8 cellular contexts compared by ENCODE assay signal in the genomic region with DNA sequence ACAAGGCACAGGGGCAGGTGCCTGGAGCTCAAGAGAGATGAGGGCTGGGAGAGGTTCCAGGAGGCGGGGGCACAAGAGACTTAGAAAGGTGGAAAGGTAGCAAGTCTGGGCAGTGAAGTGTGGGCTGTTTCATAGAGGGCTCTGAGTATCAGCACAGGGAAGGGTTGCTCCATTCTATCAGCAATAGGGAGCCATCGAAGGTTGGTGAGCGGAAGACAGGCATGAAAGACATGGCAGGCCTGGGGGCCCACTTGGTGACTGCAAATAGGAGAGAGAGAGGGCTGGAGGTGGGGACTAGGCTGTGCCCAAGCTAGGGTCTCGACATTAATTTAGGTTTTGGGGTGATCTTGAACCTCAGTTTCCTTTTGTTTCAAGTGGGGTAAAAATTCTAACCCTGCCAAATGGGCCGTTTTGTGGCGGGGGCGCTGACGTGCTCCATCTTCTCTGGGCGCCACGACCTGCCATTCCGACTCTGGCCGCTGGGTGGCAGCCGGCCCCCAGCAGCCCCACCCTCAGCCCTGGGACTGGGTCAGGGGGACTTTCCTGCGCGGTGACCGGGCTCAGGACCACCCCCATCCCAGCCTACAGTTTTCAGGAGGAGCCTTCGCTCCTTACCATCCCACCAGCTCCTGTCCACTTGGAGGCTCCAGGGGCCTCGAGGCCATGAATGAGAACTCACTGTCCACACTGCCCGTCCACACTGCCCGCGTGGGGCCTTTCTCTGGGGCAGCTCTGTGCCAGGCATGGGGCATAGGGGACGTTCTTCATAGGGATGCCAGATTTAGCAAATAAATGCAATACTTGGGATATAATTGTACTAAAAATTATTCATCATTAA. TPM values are rescaled to one million over a fixed set of nuclear protein-coding genes. Genes with fewer than 3 reads are reported as not detected.
DNase-seq lines count a peak whose midpoint lies in the region; ATAC-seq, FAIRE-seq and TF ChIP-seq lines count a peak whose summit lies in the region.

No MANE protein-coding gene starts in this region.

- H3K36me3 Mint-ChIP-seq in activated naive CD4-positive, alpha-beta T cell treated with anti-CD3 and anti-CD28 coated beads, Interleukin-2, amount 10 ng/mL, durations not matched to agents 7 days and 5 days, result no peaks in the 10 kb centered on the region

- in situ Hi-C loops in gastrocnemius medialis (cut with MboI; ENCODE audit: low sequenced_read_pairs in 4 of 4), result loop anchor here in 2 of 4 donors (10.0 kb wide), 2 partner anchors 279 to 359 kb away; no protein-coding TSS in a partner anchor

- peak; percentile 55 for DNase-seq in A673 (ENCODE audit: low spot score)
- peak; percentile 38 for DNase-seq in GM18507 (ENCODE audit: extremely low spot score, insufficient read length, low read depth)
- DNase-seq in SJCRH30, result peak; percentile 24 to 45
- peak; percentile 64 for DNase-seq in activated naive CD4-positive, alpha-beta T cell treated with anti-CD3 and anti-CD28 coated beads, Interleukin-2, amount 10 ng/mL, durations not matched to agents 7 days and 5 days
- no peak for DNase-seq in right atrium auricular region (ENCODE audit: low spot score)
- no peak for DNase-seq in gastrocnemius medialis
- no peak for DNase-seq in cerebellar nuclear complex (lab: John Stamatoyannopoulos, UW)

- H3K27ac ChIP-seq in A673 (ENCODE audit: low read depth, low read length, poor library complexity, severe bottlenecking) (no peak overlapping the region), SJCRH30 (no peak overlapping the region), right atrium auricular region (no peak overlapping the region), gastrocnemius medialis (no peak overlapping the region)

- H3K9me3 ChIP-seq in A673 (ENCODE audit: low read depth, low read length, poor library complexity, severe bottlenecking), result no peaks in the 10 kb centered on the region
- H3K9me3 ChIP-seq in SJCRH30 (replicated peaks), result no peaks in the 10 kb centered on the region
- no peaks in the 10 kb centered on the region for H3K9me3 ChIP-seq in right atrium auricular region
- H3K9me3 ChIP-seq in gastrocnemius medialis, result no peaks in the 10 kb centered on the region

- peaks cover 15% of the 10 kb centered on the region for H3K27me3 Mint-ChIP-seq in activated naive CD4-positive, alpha-beta T cell treated with anti-CD3 and anti-CD28 coated beads, Interleukin-2, amount 10 ng/mL, durations not matched to agents 7 days and 5 days

- H3K4me3 Mint-ChIP-seq in activated naive CD4-positive, alpha-beta T cell treated with anti-CD3 and anti-CD28 coated beads, Interleukin-2, amount 10 ng/mL, durations not matched to agents 7 days and 5 days, result no peak overlapping the region

- BruUV-seq in A673 (replicated peaks; lab: Mats Ljungman, UMichigan), result no TSS peak

- no peaks in the 10 kb centered on the region for H3K36me3 ChIP-seq in A673 (ENCODE audit: insufficient read depth, low read length, poor library complexity, severe bottlenecking)
- H3K36me3 ChIP-seq in SJCRH30, result no peaks in the 10 kb centered on the region
- no peaks in the 10 kb centered on the region for H3K36me3 ChIP-seq in right atrium auricular region
- H3K36me3 ChIP-seq in gastrocnemius medialis, result no peaks in the 10 kb centered on the region

- H3K4me3 ChIP-seq in A673 (ENCODE audit: low read depth, low read length, poor library complexity, severe bottlenecking) (no peak overlapping the region), SJCRH30 (no peak overlapping the region), right atrium auricular region (no peak overlapping the region), gastrocnemius medialis (no peak overlapping the region)

- peaks cover 7% of the 10 kb centered on the region for H3K4me1 ChIP-seq in A673 (ENCODE audit: insufficient read depth, low read length, poor library complexity, severe bottlenecking)
- H3K4me1 ChIP-seq in SJCRH30, result no peaks in the 10 kb centered on the region
- H3K4me1 ChIP-seq in right atrium auricular region, result no peaks in the 10 kb centered on the region
- no peaks in the 10 kb centered on the region for H3K4me1 ChIP-seq in gastrocnemius medialis

- H3K27me3 ChIP-seq in A673 (replicated peaks; ENCODE audit: insufficient read depth, low read depth, low read length, poor library complexity) (no peaks in the 10 kb centered on the region), SJCRH30 (no peaks in the 10 kb centered on the region), right atrium auricular region (no peaks in the 10 kb centered on the region), gastrocnemius medialis (no peaks in the 10 kb centered on the region)

- POLR2A ChIA-PET in A673 (lab: Charles Lee; ENCODE audit: low non-redundant PET), result no interaction called here

- TF ChIP-seq POLR2A in gastrocnemius medialis (IDR thresholded peaks at IDR 0.05), result no peak

- CTCF ChIA-PET in A673 (lab: Charles Lee), result interaction anchor here (0.7 to 1.1 kb wide), 2 partner anchors 280 to 355 kb away, joined by 3 to 5 read pairs; no protein-coding TSS in a partner anchor
- CTCF ChIA-PET in activated naive CD4-positive, alpha-beta T cell treated with anti-CD3 and anti-CD28 coated beads, Interleukin-2, amount 10 ng/mL, durations not matched to agents 7 days and 5 days (lab: Charles Lee), result interaction anchor here (0.7 to 4.6 kb wide), 19 partner anchors 11 to 358 kb away, joined by 3 to 22 read pairs (median 4); no protein-coding TSS in a partner anchor

- TF ChIP-seq CTCF in A673 (conservative IDR thresholded peaks at IDR 0.05; ENCODE audit: low read depth, low read length), result peak; percentile 93
- peak; percentile 97 to 98 for TF ChIP-seq CTCF in right atrium auricular region (IDR thresholded peaks at IDR 0.05)
- peak; percentile 82 to 98 (median 93) for TF ChIP-seq CTCF in gastrocnemius medialis (IDR thresholded peaks at IDR 0.05 in 4 of 5, conservative IDR thresholded peaks at IDR 0.05 in 1 of 5)

- peaks cover 4% of the 10 kb centered on the region for H3K4me1 Mint-ChIP-seq in activated naive CD4-positive, alpha-beta T cell treated with anti-CD3 and anti-CD28 coated beads, Interleukin-2, amount 10 ng/mL, durations not matched to agents 7 days and 5 days

- H3K27ac Mint-ChIP-seq in activated naive CD4-positive, alpha-beta T cell treated with anti-CD3 and anti-CD28 coated beads, Interleukin-2, amount 10 ng/mL, durations not matched to agents 7 days and 5 days, result no peak overlapping the region

- ATAC-seq in gastrocnemius medialis (peak; percentile 68 to 81), GM19397 (IDR thresholded peaks at IDR 0.05; ENCODE audit: unreplicated experiment) (no peak)

- peak; percentile 53 for FAIRE-seq in GM18507 (lab: Jason Lieb, UNC)

- intact Hi-C loops in A673 (cut with micrococcal nuclease; ENCODE audit: unreplicated experiment) (loop anchor here (1.0 to 2.0 kb wide), 2 partner anchors 284 to 359 kb away; no protein-coding TSS in a partner anchor), gastrocnemius medialis (cut with DNase I; ENCODE audit: low total_unique reads) (loop anchor here (1.0 kb wide), 2 partner anchors 284 to 360 kb away; no protein-coding TSS in a partner anchor)

- no peaks in the 10 kb centered on the region for H3K9me3 Mint-ChIP-seq in activated naive CD4-positive, alpha-beta T cell treated with anti-CD3 and anti-CD28 coated beads, Interleukin-2, amount 10 ng/mL, durations not matched to agents 7 days and 5 days

RNA-seq across cellular contexts. Expression of gene PCBD1, which starts 37.2 kb away (rescaled TPM):
- total RNA-seq in A673 (2021) (41.2 and 43.4 TPM in 2 replicates), right atrium auricular region (10 to 100 TPM; 79.4 to 98.6 TPM), gastrocnemius medialis (10 to 100 TPM; 31.0 to 57.8 (median 52.4) TPM)
- total RNA-seq in SJCRH30 (2014; rRNA removed; shearing (Covaris generic)), result 25.5 TPM in 2 replicates

Comparison
In these comparisons a context has a peak if more than half of its experiments do, and no peak if none do; other contexts are left out.
1. DNase-seq: peak in A673 (single experiment), GM18507 (single experiment), SJCRH30 (2 of 2) and activated naive CD4-positive, alpha-beta T cell treated with anti-CD3 and anti-CD28 coated beads, Interleukin-2, amount 10 ng/mL, durations not matched to agents 7 days and 5 days (single experiment); none in right atrium auricular region (single experiment), gastrocnemius medialis (0 of 2) and cerebellar nuclear complex (0 of 2).
2. Peak in every context shown above with its lines, with median percentiles within 50 percentile points of each other: CTCF ChIP-seq.